11 cellular contexts compared by ENCODE assay signal in the genomic region with DNA sequence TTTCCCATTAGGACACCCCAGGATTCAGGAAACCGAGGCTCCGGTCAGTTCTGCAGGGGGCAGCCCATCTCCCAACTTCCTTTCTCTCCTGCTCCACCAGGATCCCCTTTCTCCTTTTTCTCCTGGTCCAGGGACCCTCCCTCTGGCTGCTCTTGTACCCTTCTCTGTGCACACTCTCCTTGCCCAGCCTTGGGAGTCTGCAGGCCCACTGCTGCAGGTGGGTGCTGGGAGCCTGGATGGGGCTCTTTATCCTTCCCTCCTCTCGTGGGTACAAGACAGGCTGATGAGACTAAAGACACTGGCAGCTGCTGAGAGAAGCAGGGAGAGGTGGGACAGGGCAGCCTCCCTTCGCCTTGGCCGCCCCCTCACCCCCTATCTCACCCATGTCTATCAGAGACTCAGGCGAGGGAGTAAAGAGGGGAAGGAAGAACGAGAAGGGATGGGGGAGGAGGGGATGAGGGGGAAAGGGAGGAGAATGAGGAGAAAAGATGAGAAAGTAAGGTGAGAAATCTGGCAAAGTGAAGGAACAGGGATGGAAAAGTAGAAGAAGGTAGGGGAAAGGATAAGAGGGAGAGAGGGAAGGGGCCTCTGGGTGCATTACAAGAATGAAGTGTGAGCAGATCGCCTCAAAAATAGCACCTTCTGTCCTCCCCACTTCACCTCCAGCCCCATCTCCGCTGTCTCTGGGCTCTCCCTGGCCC. TPM values are rescaled to one million over a fixed set of nuclear protein-coding genes. Genes with fewer than 3 reads are reported as not detected.
A peak's percentile ranks its signal among the peaks of the same experiment; 100 is the strongest.
DNase-seq lines count a peak whose midpoint lies in the region; ATAC-seq and TF ChIP-seq lines count a peak whose summit lies in the region.
"Had no signal": no experiment of that assay in that cellular context is flagged by ENCODE, and none has a peak within 500 bp of the region (broad histone marks: within the 10 kb centered on the region; RNA-seq: fewer than 3 reads in every experiment).

No MANE protein-coding gene starts in this region.

- H3K4me1 ChIP-seq in BE2C (peaks cover 11% of the 10 kb centered on the region), prostate gland (replicated peaks) (no peaks in the 10 kb centered on the region)

- intact Hi-C loops in prostate gland (cut with DNase I) = loop anchor here (10.0 kb wide), 1 partner anchor 288 kb away; no protein-coding TSS in a partner anchor

- WGBS in prostate gland = 89% methylated on average over 9 of the region's 9 CpGs

- H3K9me3 ChIP-seq in AG04450 (ENCODE audit: control insufficient read depth, insufficient read depth, low read length) (peaks cover 4% of the 10 kb centered on the region), BE2C (no peaks in the 10 kb centered on the region), prostate gland (no peaks in the 10 kb centered on the region), WERI-Rb-1 (ENCODE audit: severe bottlenecking) (peaks cover 7% of the 10 kb centered on the region)

- TF ChIP-seq CTCF in AG04450 (IDR thresholded peaks at IDR 0.05; ENCODE audit: low read depth, low read length) (no peak), BE2C (IDR thresholded peaks at IDR 0.05; ENCODE audit: low read depth, low read length) (no peak), coronary artery (IDR thresholded peaks at IDR 0.05) (no peak), prostate gland (IDR thresholded peaks at IDR 0.05) (no peak), WERI-Rb-1 (IDR thresholded peaks at IDR 0.05; ENCODE audit: low read depth, low read length) (no peak)

- TF ChIP-seq POLR2A in prostate gland (IDR thresholded peaks at IDR 0.05) = no peak

- peak overlapping the region; percentile 77 for H3K27ac ChIP-seq in AG04450 (ENCODE audit: low read depth, low read length)
- H3K27ac ChIP-seq in coronary artery = no peak overlapping the region
- H3K27ac ChIP-seq in prostate gland = no peak overlapping the region
- no peak overlapping the region for H3K27ac ChIP-seq in WERI-Rb-1
- H3K27ac ChIP-seq: BLaER1 had no signal

- H3K4me3 ChIP-seq in AG04450 (ENCODE audit: low read depth, low read length) (no peak overlapping the region), BE2C (ENCODE audit: low read depth, low read length) (no peak overlapping the region), coronary artery (no peak overlapping the region), prostate gland (no peak overlapping the region), WERI-Rb-1 (ENCODE audit: low read depth, low read length) (no peak overlapping the region)
- H3K4me3 ChIP-seq: BLaER1 had no signal

- ATAC-seq in HG03457 (IDR thresholded peaks at IDR 0.05; ENCODE audit: unreplicated experiment) = no peak
- ATAC-seq: PC-3 had no signal

- no peak for DNase-seq in AG04450 (ENCODE audit: low read depth, low spot score)
- peak; percentile 1 for DNase-seq in BE2C
- peak; percentile 41 for DNase-seq in coronary artery (ENCODE audit: low spot score)
- DNase-seq in prostate gland (ENCODE audit: low spot score) = peak; percentile 1
- no peak for DNase-seq in dedifferentiated amniotic fluid mesenchymal stem cell (ENCODE audit: extremely low spot score)
- DNase-seq in WERI-Rb-1 = no peak
- DNase-seq: KG1, NCI-H1048, PC-3 had no signal

- H3K36me3 ChIP-seq in BE2C (no peaks in the 10 kb centered on the region), prostate gland (no peaks in the 10 kb centered on the region), WERI-Rb-1 (no peaks in the 10 kb centered on the region)
- H3K36me3 ChIP-seq: BLaER1 had no signal

- POLR2A ChIA-PET in AG04450 (lab: Yijun Ruan, JAX) = no interaction called here

- CTCF ChIA-PET in AG04450 (lab: Charles Lee) = interaction anchor here (1.7 kb wide), 1 partner anchor 80 kb away, joined by 5 read pairs; no protein-coding TSS in a partner anchor

- H3K27me3 ChIP-seq in AG04450 (ENCODE audit: control insufficient read depth, insufficient read depth, low read length) (no peaks in the 10 kb centered on the region), BE2C (no peaks in the 10 kb centered on the region), prostate gland (replicated peaks; ENCODE audit: insufficient read depth) (no peaks in the 10 kb centered on the region), WERI-Rb-1 (ENCODE audit: insufficient read depth, low read depth, severe bottlenecking) (no peaks in the 10 kb centered on the region)
- H3K27me3 ChIP-seq: BLaER1 had no signal

RNA-seq across cellular contexts. Expression of a gene that starts 45.2 kb away (rescaled TPM):
- polyA plus RNA-seq in AG04450 (2011; rRNA removed) = 24.0 and 34.7 TPM in 2 replicates
- 24.5 and 25.0 TPM in 2 replicates for polyA minus RNA-seq in AG04450 (2011; rRNA and poly(A)+ RNA removed)
- 3.9 TPM for polyA plus RNA-seq in BE2C (2012; ENCODE audit: insufficient read depth, insufficient read length, low read depth)
- 10 to 100 TPM in 1 of 2 donors, 1 to 10 TPM in 1; 2.0 to 11.0 TPM for total RNA-seq in prostate gland
- total RNA-seq: PC-3 had no signal

Comparison
In these comparisons a context has a peak if more than half of its experiments do, and no peak if none do; other contexts are left out.
1. DNase-seq: peak in BE2C (single experiment), coronary artery (single experiment) and prostate gland (single experiment); none in AG04450 (single experiment), dedifferentiated amniotic fluid mesenchymal stem cell (single experiment) and WERI-Rb-1 (single experiment).